ENCODE assay signal across 1 cellular context in the genomic region with DNA sequence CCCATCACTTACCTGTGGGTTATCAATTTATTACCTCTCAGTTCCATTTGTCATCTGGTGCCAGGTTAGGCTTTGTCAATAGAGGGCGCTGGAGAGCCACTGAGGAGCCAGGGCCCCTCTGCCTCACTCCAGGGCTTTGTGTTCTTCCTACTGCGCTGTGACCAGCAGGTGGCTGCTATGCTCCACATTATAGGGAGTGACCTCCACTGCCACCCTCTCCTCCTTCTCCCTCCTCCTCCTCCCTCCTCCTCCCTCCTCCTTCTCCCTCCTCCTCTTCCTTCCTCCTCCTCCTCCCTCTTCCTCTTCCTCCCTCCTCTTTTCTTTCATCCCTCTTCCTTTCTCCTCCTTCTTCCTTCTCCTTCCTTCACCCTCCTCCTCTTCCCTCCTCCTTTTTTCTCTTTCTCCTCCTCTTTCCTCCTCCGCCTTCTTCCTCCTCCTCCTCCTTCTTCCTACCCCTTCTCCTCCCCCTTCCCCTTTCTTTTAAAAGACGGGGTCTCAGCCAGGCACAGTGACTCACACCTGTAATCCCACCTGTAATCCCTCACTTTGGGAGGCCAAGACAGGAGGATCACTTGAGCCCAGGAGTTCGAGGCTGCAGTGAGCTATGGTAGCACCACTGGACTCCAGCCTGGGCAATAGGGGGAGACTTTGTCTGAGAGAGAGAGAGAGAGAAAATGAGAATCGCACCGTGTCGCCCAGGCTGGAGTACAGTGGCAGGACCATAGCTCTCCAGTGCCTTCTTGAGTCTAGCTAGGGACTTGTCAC.
TF ChIP-seq lines count a peak whose summit lies in the region.

No MANE protein-coding gene starts in this region.

TF ChIP-seq in K562, 482 proteins besides CTCF, POLR2A, EP300 and RAD21 (continued from another document and continues in another):
- TF ChIP-seq, protein P1, sequence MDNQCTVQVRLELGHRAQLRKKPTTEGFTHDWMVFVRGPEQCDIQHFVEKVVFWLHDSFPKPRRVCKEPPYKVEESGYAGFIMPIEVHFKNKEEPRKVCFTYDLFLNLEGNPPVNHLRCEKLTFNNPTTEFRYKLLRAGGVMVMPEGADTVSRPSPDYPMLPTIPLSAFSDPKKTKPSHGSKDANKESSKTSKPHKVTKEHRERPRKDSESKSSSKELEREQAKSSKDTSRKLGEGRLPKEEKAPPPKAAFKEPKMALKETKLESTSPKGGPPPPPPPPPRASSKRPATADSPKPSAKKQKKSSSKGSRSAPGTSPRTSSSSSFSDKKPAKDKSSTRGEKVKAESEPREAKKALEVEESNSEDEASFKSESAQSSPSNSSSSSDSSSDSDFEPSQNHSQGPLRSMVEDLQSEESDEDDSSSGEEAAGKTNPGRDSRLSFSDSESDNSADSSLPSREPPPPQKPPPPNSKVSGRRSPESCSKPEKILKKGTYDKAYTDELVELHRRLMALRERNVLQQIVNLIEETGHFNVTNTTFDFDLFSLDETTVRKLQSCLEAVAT (IDR thresholded peaks at IDR 0.05): peak; percentile 28 to 90; a peak in 3 of 4 replicates
- TF ChIP-seq LEF1 (IDR thresholded peaks at IDR 0.05): 0 out of 2 replicates have a peak, but pooled peaks have one; percentile 25
- no peak for TF ChIP-seq NR3C1 (CRISPR knock-in tag; IDR thresholded peaks at IDR 0.05)
- TF ChIP-seq, protein P2, sequence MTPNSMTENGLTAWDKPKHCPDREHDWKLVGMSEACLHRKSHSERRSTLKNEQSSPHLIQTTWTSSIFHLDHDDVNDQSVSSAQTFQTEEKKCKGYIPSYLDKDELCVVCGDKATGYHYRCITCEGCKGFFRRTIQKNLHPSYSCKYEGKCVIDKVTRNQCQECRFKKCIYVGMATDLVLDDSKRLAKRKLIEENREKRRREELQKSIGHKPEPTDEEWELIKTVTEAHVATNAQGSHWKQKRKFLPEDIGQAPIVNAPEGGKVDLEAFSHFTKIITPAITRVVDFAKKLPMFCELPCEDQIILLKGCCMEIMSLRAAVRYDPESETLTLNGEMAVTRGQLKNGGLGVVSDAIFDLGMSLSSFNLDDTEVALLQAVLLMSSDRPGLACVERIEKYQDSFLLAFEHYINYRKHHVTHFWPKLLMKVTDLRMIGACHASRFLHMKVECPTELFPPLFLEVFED (CRISPR knock-in tag; conservative IDR thresholded peaks at IDR 0.05): peak; percentile 97
- peak; percentile 82 for TF ChIP-seq RB1 (IDR thresholded peaks at IDR 0.05; ENCODE audit: low read depth)
- no peak for TF ChIP-seq PHB2 (IDR thresholded peaks at IDR 0.05; ENCODE audit: low read depth)
- TF ChIP-seq, protein P3, sequence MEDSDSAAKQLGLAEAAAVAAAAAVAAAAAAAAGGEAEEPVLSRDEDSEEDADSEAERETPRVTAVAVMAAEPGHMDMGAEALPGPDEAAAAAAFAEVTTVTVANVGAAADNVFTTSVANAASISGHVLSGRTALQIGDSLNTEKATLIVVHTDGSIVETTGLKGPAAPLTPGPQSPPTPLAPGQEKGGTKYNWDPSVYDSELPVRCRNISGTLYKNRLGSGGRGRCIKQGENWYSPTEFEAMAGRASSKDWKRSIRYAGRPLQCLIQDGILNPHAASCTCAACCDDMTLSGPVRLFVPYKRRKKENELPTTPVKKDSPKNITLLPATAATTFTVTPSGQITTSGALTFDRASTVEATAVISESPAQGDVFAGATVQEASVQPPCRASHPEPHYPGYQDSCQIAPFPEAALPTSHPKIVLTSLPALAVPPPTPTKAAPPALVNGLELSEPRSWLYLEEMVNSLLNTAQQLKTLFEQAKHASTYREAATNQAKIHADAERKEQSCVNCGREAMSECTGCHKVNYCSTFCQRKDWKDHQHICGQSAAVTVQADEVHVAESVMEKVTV (CRISPR knock-in tag; IDR thresholded peaks at IDR 0.05): peak; percentile 93
- TF ChIP-seq, protein P4, sequence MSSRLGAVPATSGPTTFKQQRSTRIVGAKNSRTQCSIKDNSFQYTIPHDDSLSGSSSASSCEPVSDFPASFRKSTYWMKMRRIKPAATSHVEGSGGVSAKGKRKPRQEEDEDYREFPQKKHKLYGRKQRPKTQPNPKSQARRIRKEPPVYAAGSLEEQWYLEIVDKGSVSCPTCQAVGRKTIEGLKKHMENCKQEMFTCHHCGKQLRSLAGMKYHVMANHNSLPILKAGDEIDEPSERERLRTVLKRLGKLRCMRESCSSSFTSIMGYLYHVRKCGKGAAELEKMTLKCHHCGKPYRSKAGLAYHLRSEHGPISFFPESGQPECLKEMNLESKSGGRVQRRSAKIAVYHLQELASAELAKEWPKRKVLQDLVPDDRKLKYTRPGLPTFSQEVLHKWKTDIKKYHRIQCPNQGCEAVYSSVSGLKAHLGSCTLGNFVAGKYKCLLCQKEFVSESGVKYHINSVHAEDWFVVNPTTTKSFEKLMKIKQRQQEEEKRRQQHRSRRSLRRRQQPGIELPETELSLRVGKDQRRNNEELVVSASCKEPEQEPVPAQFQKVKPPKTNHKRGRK (tag; IDR thresholded peaks at IDR 0.05): peak; percentile 91
- no peak for TF ChIP-seq ZNF583 (CRISPR knock-in tag; IDR thresholded peaks at IDR 0.05)
- peak; percentile 60 for TF ChIP-seq MTA2 (IDR thresholded peaks at IDR 0.05; ENCODE audit: low read depth)
- no peak for TF ChIP-seq FOXP1 (CRISPR knock-in tag; IDR thresholded peaks at IDR 0.05)
- no peak for TF ChIP-seq ELF2 (CRISPR knock-in tag; IDR thresholded peaks at IDR 0.05)
- peak; percentile 54; the same call in 1 of the 2 replicates for TF ChIP-seq ZC3H8 (IDR thresholded peaks at IDR 0.05)
- TF ChIP-seq MYNN (IDR thresholded peaks at IDR 0.05): peak; percentile 63; the same call in 1 of the 2 replicates
- no peak for TF ChIP-seq MYNN (CRISPR knock-in tag; IDR thresholded peaks at IDR 0.05)
- TF ChIP-seq HDGF (IDR thresholded peaks at IDR 0.05): 0 out of 2 replicates have a peak, but pooled peaks have one; percentile 21
- no peak for TF ChIP-seq CBX3 (IDR thresholded peaks at IDR 0.05; ENCODE audit: borderline replicate concordance in 1 of 2, low read length in 2 of 2)
- 0 out of 2 replicates have a peak, but pooled peaks have one; percentile 67 for TF ChIP-seq GATAD2A (IDR thresholded peaks at IDR 0.05)
- TF ChIP-seq DACH1 (IDR thresholded peaks at IDR 0.05; ENCODE audit: partially characterized antibody): peak; percentile 50
- no peak for TF ChIP-seq BMI1 (IDR thresholded peaks at IDR 0.05; ENCODE audit: low read length)
- TF ChIP-seq, protein P5, sequence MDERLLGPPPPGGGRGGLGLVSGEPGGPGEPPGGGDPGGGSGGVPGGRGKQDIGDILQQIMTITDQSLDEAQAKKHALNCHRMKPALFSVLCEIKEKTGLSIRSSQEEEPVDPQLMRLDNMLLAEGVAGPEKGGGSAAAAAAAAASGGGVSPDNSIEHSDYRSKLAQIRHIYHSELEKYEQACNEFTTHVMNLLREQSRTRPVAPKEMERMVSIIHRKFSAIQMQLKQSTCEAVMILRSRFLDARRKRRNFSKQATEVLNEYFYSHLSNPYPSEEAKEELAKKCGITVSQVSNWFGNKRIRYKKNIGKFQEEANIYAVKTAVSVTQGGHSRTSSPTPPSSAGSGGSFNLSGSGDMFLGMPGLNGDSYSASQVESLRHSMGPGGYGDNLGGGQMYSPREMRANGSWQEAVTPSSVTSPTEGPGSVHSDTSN (CRISPR knock-in tag; IDR thresholded peaks at IDR 0.05; ENCODE audit: low read depth): no peak
- TF ChIP-seq, protein P5 (tag; conservative IDR thresholded peaks at IDR 0.05; ENCODE audit: low read depth): peak; percentile 55
- TF ChIP-seq PPARD (CRISPR knock-in tag; IDR thresholded peaks at IDR 0.05): no peak
- TF ChIP-seq KLF6 (CRISPR knock-in tag; IDR thresholded peaks at IDR 0.05; ENCODE audit: borderline replicate concordance): no peak
- no peak for TF ChIP-seq U2AF2 (optimal IDR thresholded peaks at IDR 0.05; ENCODE audit: low read depth, low read length)
- peak; percentile 49; the same call in 1 of the 2 replicates for TF ChIP-seq NFIC (IDR thresholded peaks at IDR 0.05)
- TF ChIP-seq STAG1 (CRISPR knock-in tag; IDR thresholded peaks at IDR 0.05; ENCODE audit: borderline replicate concordance): peak; percentile 92
- TF ChIP-seq BCOR (IDR thresholded peaks at IDR 0.05): peak; percentile 38; the same call in 1 of the 2 replicates
- TF ChIP-seq, protein P6, sequence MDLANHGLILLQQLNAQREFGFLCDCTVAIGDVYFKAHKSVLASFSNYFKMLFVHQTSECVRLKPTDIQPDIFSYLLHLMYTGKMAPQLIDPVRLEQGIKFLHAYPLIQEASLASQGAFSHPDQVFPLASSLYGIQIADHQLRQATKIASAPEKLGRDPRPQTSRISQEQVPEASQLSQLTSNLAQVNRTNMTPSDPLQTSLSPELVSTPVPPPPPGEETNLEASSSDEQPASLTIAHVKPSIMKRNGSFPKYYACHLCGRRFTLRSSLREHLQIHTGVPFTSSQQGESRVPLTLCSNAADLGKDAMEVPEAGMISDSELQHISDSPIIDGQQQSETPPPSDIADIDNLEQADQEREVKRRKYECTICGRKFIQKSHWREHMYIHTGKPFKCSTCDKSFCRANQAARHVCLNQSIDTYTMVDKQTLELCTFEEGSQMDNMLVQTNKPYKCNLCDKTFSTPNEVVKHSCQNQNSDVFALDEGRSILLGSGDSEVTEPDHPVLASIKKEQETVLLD (IDR thresholded peaks at IDR 0.05): 0 out of 2 replicates have a peak, but pooled peaks have one; percentile 42
- TF ChIP-seq, protein P7, sequence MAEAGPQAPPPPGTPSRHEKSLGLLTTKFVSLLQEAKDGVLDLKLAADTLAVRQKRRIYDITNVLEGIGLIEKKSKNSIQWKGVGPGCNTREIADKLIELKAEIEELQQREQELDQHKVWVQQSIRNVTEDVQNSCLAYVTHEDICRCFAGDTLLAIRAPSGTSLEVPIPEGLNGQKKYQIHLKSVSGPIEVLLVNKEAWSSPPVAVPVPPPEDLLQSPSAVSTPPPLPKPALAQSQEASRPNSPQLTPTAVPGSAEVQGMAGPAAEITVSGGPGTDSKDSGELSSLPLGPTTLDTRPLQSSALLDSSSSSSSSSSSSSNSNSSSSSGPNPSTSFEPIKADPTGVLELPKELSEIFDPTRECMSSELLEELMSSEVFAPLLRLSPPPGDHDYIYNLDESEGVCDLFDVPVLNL (CRISPR knock-in tag; IDR thresholded peaks at IDR 0.05; ENCODE audit: low read depth): 0 out of 2 replicates have a peak, but pooled peaks have one; percentile 38
- TF ChIP-seq MTA1 (IDR thresholded peaks at IDR 0.05; ENCODE audit: borderline replicate concordance): 0 out of 2 replicates have a peak, but pooled peaks have one; percentile 35
- no peak for TF ChIP-seq RNF2 (IDR thresholded peaks at IDR 0.05)
- 0 out of 2 replicates have a peak, but pooled peaks have one; percentile 23 for TF ChIP-seq NCOA1 (IDR thresholded peaks at IDR 0.05; ENCODE audit: low read depth)
- peak; percentile 75 for TF ChIP-seq GABPB1 (CRISPR knock-in tag; IDR thresholded peaks at IDR 0.05)
- TF ChIP-seq, protein P8, sequence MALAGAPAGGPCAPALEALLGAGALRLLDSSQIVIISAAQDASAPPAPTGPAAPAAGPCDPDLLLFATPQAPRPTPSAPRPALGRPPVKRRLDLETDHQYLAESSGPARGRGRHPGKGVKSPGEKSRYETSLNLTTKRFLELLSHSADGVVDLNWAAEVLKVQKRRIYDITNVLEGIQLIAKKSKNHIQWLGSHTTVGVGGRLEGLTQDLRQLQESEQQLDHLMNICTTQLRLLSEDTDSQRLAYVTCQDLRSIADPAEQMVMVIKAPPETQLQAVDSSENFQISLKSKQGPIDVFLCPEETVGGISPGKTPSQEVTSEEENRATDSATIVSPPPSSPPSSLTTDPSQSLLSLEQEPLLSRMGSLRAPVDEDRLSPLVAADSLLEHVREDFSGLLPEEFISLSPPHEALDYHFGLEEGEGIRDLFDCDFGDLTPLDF (CRISPR knock-in tag; IDR thresholded peaks at IDR 0.05): no peak
- peak; percentile 95 for TF ChIP-seq ELF4 (CRISPR knock-in tag; IDR thresholded peaks at IDR 0.05)
- TF ChIP-seq, protein P9, sequence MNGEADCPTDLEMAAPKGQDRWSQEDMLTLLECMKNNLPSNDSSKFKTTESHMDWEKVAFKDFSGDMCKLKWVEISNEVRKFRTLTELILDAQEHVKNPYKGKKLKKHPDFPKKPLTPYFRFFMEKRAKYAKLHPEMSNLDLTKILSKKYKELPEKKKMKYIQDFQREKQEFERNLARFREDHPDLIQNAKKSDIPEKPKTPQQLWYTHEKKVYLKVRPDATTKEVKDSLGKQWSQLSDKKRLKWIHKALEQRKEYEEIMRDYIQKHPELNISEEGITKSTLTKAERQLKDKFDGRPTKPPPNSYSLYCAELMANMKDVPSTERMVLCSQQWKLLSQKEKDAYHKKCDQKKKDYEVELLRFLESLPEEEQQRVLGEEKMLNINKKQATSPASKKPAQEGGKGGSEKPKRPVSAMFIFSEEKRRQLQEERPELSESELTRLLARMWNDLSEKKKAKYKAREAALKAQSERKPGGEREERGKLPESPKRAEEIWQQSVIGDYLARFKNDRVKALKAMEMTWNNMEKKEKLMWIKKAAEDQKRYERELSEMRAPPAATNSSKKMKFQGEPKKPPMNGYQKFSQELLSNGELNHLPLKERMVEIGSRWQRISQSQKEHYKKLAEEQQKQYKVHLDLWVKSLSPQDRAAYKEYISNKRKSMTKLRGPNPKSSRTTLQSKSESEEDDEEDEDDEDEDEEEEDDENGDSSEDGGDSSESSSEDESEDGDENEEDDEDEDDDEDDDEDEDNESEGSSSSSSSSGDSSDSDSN (IDR thresholded peaks at IDR 0.05; ENCODE audit: borderline replicate concordance in 1 of 2, low read depth in 2 of 2, low read length in 2 of 2): 0 out of 4 replicates have a peak, but pooled peaks of 1 of the 2 experiments have one; percentile 22
- TF ChIP-seq EHMT2 (IDR thresholded peaks at IDR 0.05): 0 out of 2 replicates have a peak, but pooled peaks have one; percentile 50
- TF ChIP-seq SMARCA5 (IDR thresholded peaks at IDR 0.05): 0 out of 2 replicates have a peak, but pooled peaks have one; percentile 50
- TF ChIP-seq NEUROD1 (IDR thresholded peaks at IDR 0.05; ENCODE audit: borderline replicate concordance, low read depth, low read length, partially characterized antibody): peak; percentile 69
- TF ChIP-seq CEBPG (CRISPR knock-in tag; IDR thresholded peaks at IDR 0.05): no peak
- no peak for TF ChIP-seq CEBPG (tag; conservative IDR thresholded peaks at IDR 0.05 in 1 of 2, IDR thresholded peaks at IDR 0.05 in 1 of 2)
- TF ChIP-seq PHF21A (IDR thresholded peaks at IDR 0.05; ENCODE audit: borderline replicate concordance, low read depth): peak; percentile 26; the same call in 1 of the 2 replicates
- no peak for TF ChIP-seq STAT5B (CRISPR knock-in tag; IDR thresholded peaks at IDR 0.05)
- TF ChIP-seq FOXM1 (IDR thresholded peaks at IDR 0.05; ENCODE audit: low read depth): no peak
- TF ChIP-seq FOXM1 (CRISPR knock-in tag; IDR thresholded peaks at IDR 0.05; ENCODE audit: low read depth): no peak
